In genomic region chr14:61470954-61471279, GRCh38 we compare ENCODE assay signal across 9 cellular contexts.
A peak's percentile ranks its signal among the peaks of the same experiment; 100 is the strongest.
DNase-seq lines count a peak whose midpoint lies in the region; ATAC-seq and TF ChIP-seq lines count a peak whose summit lies in the region.
"Had no signal": no experiment of that assay in that cellular context is flagged by ENCODE, and none has a peak within 500 bp of the region (broad histone marks: within the 10 kb centered on the region; RNA-seq: fewer than 3 reads in every experiment).

No MANE protein-coding gene starts in this region.

- no peaks in the 10 kb centered on the region; the same call in 1 of the 2 replicates for H3K27me3 Mint-ChIP-seq in HFFc6 (ENCODE audit: insufficient read depth)
- H3K27me3 Mint-ChIP-seq in activated CD4-positive, alpha-beta memory T cell treated with anti-CD3 and anti-CD28 coated beads for 36 hours, result no peaks in the 10 kb centered on the region

- DNase-seq in HFFc6 (no peak), left ventricle myocardium inferior (no peak), spleen (no peak), NCI-H69 (lab: John Stamatoyannopoulos, UW) (no peak), NCI-H2171 (lab: John Stamatoyannopoulos, UW) (no peak)
- DNase-seq in activated CD4-positive, alpha-beta memory T cell treated with anti-CD3 and anti-CD28 coated beads for 36 hours, result no peak

- no peaks in the 10 kb centered on the region for H3K36me3 Mint-ChIP-seq in HFFc6 (ENCODE audit: low read depth)
- peaks cover 37% of the 10 kb centered on the region for H3K36me3 Mint-ChIP-seq in activated CD4-positive, alpha-beta memory T cell treated with anti-CD3 and anti-CD28 coated beads for 36 hours

- H3K9me3 ChIP-seq in left ventricle myocardium inferior (replicated peaks), result no peaks in the 10 kb centered on the region
- H3K9me3 ChIP-seq in spleen, result no peaks in the 10 kb centered on the region

- H3K27ac ChIP-seq in left ventricle myocardium inferior (replicated peaks), result peak overlapping the region; percentile 90
- H3K27ac ChIP-seq in spleen, result peak overlapping the region; percentile 74 to 97 (median 96)

- intact Hi-C loops in activated CD4-positive, alpha-beta memory T cell treated with anti-CD3 and anti-CD28 coated beads for 36 hours (cut with micrococcal nuclease), result no loop called here
- intact Hi-C loops in left ventricle myocardium inferior (cut with micrococcal nuclease) (no loop called here), spleen (cut with DNase I; ENCODE audit: low total_unique reads) (no loop called here)

- POLR2A ChIA-PET in activated CD4-positive, alpha-beta memory T cell treated with anti-CD3 and anti-CD28 coated beads for 36 hours (lab: Charles Lee), result interaction anchor here (0.9 to 1.5 kb wide), 3 partner anchors 9 to 224 kb away, joined by 3 read pairs; partner anchors contain the start of gene HIF1A

- ATAC-seq in GM18502 (IDR thresholded peaks at IDR 0.05; ENCODE audit: poor library complexity, unreplicated experiment) (no peak), HG03571 (IDR thresholded peaks at IDR 0.05; ENCODE audit: unreplicated experiment) (no peak)
- ATAC-seq: HCT116 had no signal

- H3K4me3 ChIP-seq in left ventricle myocardium inferior, result peak overlapping the region; percentile 52
- no peak overlapping the region for H3K4me3 ChIP-seq in spleen

- H3K27ac Mint-ChIP-seq in HFFc6, result peak overlapping the region; percentile 79
- H3K27ac Mint-ChIP-seq in activated CD4-positive, alpha-beta memory T cell treated with anti-CD3 and anti-CD28 coated beads for 36 hours, result peak overlapping the region; percentile 100

- H3K4me1 ChIP-seq in left ventricle myocardium inferior, result peaks cover 97% of the 10 kb centered on the region
- peaks cover 45 to 99% (median 77%) of the 10 kb centered on the region in 6 donors for H3K4me1 ChIP-seq in spleen

- no peak for TF ChIP-seq CTCF in HFFc6 (IDR thresholded peaks at IDR 0.05)
- no peak for TF ChIP-seq CTCF in left ventricle myocardium inferior (IDR thresholded peaks at IDR 0.05; ENCODE audit: borderline replicate concordance)
- TF ChIP-seq CTCF in spleen (IDR thresholded peaks at IDR 0.05 in 8 of 11, conservative IDR thresholded peaks at IDR 0.05 in 3 of 11), result no peak

- H3K36me3 ChIP-seq in left ventricle myocardium inferior (no peaks in the 10 kb centered on the region), spleen (peaks cover 0 to 12% (median 0%) of the 10 kb centered on the region in 6 donors)

- peaks cover 72% of the 10 kb centered on the region for H3K4me1 Mint-ChIP-seq in HFFc6 (ENCODE audit: low read depth)
- H3K4me1 Mint-ChIP-seq in activated CD4-positive, alpha-beta memory T cell treated with anti-CD3 and anti-CD28 coated beads for 36 hours (ENCODE audit: low read depth), result peaks cover 83% of the 10 kb centered on the region

- TF ChIP-seq POLR2A in spleen (IDR thresholded peaks at IDR 0.05), result no peak

- no peaks in the 10 kb centered on the region for H3K27me3 ChIP-seq in left ventricle myocardium inferior (ENCODE audit: low read depth)
- no peaks in the 10 kb centered on the region for H3K27me3 ChIP-seq in spleen (replicated peaks in 1 of 7)

- peak overlapping the region; percentile 64 for H3K4me3 Mint-ChIP-seq in HFFc6
- peak overlapping the region; percentile 78 for H3K4me3 Mint-ChIP-seq in activated CD4-positive, alpha-beta memory T cell treated with anti-CD3 and anti-CD28 coated beads for 36 hours

- CTCF ChIA-PET in activated CD4-positive, alpha-beta memory T cell treated with anti-CD3 and anti-CD28 coated beads for 36 hours (lab: Charles Lee), result interaction anchor here (0.8 to 10.8 kb wide), 9 partner anchors 10 to 367 kb away, joined by 3 to 76 read pairs (median 7); partner anchors contain the start of gene TMEM30B

- WGBS in spleen, 5 donors, result 67 to 88% (median 75%) methylated on average over 2 of the region's 2 CpGs

- H3K9me3 Mint-ChIP-seq in HFFc6, result no peaks in the 10 kb centered on the region
- no peaks in the 10 kb centered on the region for H3K9me3 Mint-ChIP-seq in activated CD4-positive, alpha-beta memory T cell treated with anti-CD3 and anti-CD28 coated beads for 36 hours
